Comparison of ENCODE assay signal across 20 cellular contexts in genomic region chr4:2336659-2337058, GRCh38.
DNase-seq lines count a peak whose midpoint lies in the region; ATAC-seq, FAIRE-seq and TF ChIP-seq lines count a peak whose summit lies in the region.
"Had no signal": no experiment of that assay in that cellular context is flagged by ENCODE, and none has a peak within 500 bp of the region (broad histone marks: within the 10 kb centered on the region; RNA-seq: fewer than 3 reads in every experiment).

No MANE protein-coding gene starts in this region.

- in situ Hi-C loops in HepG2 (cut with HindIII; ENCODE audit: extremely low pct_ligation_motif_present, low pct_unique_long_range_greater_than_20kb) (no loop called here), IMR-90 (cut with MboI; ENCODE audit: low sequenced_read_pairs) (no loop called here)

- H4K20me1 ChIP-seq in HepG2 (ENCODE audit: insufficient read depth, low read length) = no peaks in the 10 kb centered on the region
- no peaks in the 10 kb centered on the region for H4K20me1 ChIP-seq in IMR-90 (ENCODE audit: insufficient read depth, low read length)

- no peak overlapping the region for H2AFZ ChIP-seq in HepG2 (ENCODE audit: low read length)
- no peak overlapping the region for H2AFZ ChIP-seq in IMR-90 (replicated peaks; ENCODE audit: low read length, poor library complexity)

- H3K4me1 ChIP-seq in HepG2 (ENCODE audit: insufficient read depth, low read length) (no peaks in the 10 kb centered on the region), right lobe of liver (peaks cover 0 to 7% (median 0%) of the 10 kb centered on the region in 4 donors), IMR-90 (ENCODE audit: control insufficient read depth, insufficient read depth, low read length) (no peaks in the 10 kb centered on the region)
- H3K4me1 ChIP-seq: Caco-2 had no signal

- H3K4me2 ChIP-seq in HepG2 (ENCODE audit: low read depth, low read length) (no peak overlapping the region), IMR-90 (ENCODE audit: low read depth, low read length) (no peak overlapping the region)
- H3K4me2 ChIP-seq: KMS-11 had no signal

- DNase-seq in HepG2 (ENCODE audit: low spot score) = no peak
- no peak for DNase-seq in right lobe of liver
- DNase-seq in IMR-90 = no peak
- DNase-seq in nephron progenitor cell = no peak
- DNase-seq in activated T-helper 1 cell treated with anti-CD3 and anti-CD28 coated beads, Interleukin-12 subunit alpha, Interleukin-12 subunit beta, Interleukin-2, Interleukin-4 antibody, amounts not matched to agents 30 ng/mL and 10 ng/mL and 1 ng/mL, durations not matched to agents 14 hours and 24 hours and 36 hours (ENCODE audit: low spot score) = no peak
- DNase-seq in posterior vena cava (ENCODE audit: low spot score) = no peak
- DNase-seq: C1 segment of cervical spinal cord; Caco-2; CD4-positive, alpha-beta memory T cell; HCEC 1CT; MM.1S; NCI-H1417; NCI-H1694; NCI-H2081; NCI-H2227 treated with DMSO at 0.1 percent for 48 hours; NCI-H526 treated with DMSO at 0.1 percent for 48 hours; SHP77 treated with DMSO at 0.1 percent for 48 hours had no signal

- peaks cover 13% of the 10 kb centered on the region for H3K4me1 Mint-ChIP-seq in nephron progenitor cell
- no peaks in the 10 kb centered on the region for H3K4me1 Mint-ChIP-seq in activated T-helper 1 cell treated with anti-CD3 and anti-CD28 coated beads, Interleukin-12 subunit alpha, Interleukin-12 subunit beta, Interleukin-2, Interleukin-4 antibody, amounts not matched to agents 30 ng/mL and 10 ng/mL and 1 ng/mL, durations not matched to agents 14 hours and 24 hours and 36 hours (ENCODE audit: low read depth)
- H3K4me1 Mint-ChIP-seq: CD4-positive, alpha-beta memory T cell had no signal

- TF ChIP-seq POLR2A in HepG2 (IDR thresholded peaks at IDR 0.05; ENCODE audit: insufficient read depth in 1 of 2, low read depth in 2 of 2, low read length in 2 of 2) (no peak), right lobe of liver (IDR thresholded peaks at IDR 0.05) (no peak), IMR-90 (IDR thresholded peaks at IDR 0.05; ENCODE audit: low read depth, low read length) (no peak)

- ATAC-seq in HepG2 = no peak
- ATAC-seq in right lobe of liver = no peak
- no peak for ATAC-seq in IMR-90 (ENCODE audit: low read depth)
- ATAC-seq in HG02981 (IDR thresholded peaks at IDR 0.05; ENCODE audit: unreplicated experiment) = no peak

- TF ChIP-seq CTCF in HepG2 (CRISPR knock-in tag; IDR thresholded peaks at IDR 0.05) (no peak), right lobe of liver (IDR thresholded peaks at IDR 0.05) (no peak), IMR-90 (conservative IDR thresholded peaks at IDR 0.05; ENCODE audit: low read depth, low read length) (no peak), nephron progenitor cell (IDR thresholded peaks at IDR 0.05) (no peak)

- no peaks in the 10 kb centered on the region for H3K9me1 ChIP-seq in IMR-90 (ENCODE audit: insufficient read depth, low read length)

- H2BK5ac ChIP-seq in IMR-90 (ENCODE audit: low read depth, low read length, poor library complexity, severe bottlenecking) = no peak overlapping the region

- H2BK20ac ChIP-seq in IMR-90 (ENCODE audit: low read depth, low read length) = no peak overlapping the region

- no peaks in the 10 kb centered on the region for H3K9me3 Mint-ChIP-seq in nephron progenitor cell
- H3K9me3 Mint-ChIP-seq in activated T-helper 1 cell treated with anti-CD3 and anti-CD28 coated beads, Interleukin-12 subunit alpha, Interleukin-12 subunit beta, Interleukin-2, Interleukin-4 antibody, amounts not matched to agents 30 ng/mL and 10 ng/mL and 1 ng/mL, durations not matched to agents 14 hours and 24 hours and 36 hours = no peaks in the 10 kb centered on the region
- H3K9me3 Mint-ChIP-seq: CD4-positive, alpha-beta memory T cell had no signal

- BruUV-seq in HepG2 (replicated peaks; lab: Mats Ljungman, UMichigan) (no TSS peak), IMR-90 (replicated peaks; lab: Mats Ljungman, UMichigan) (no TSS peak)

- no peak overlapping the region for H3K4me3 Mint-ChIP-seq in nephron progenitor cell
- no peak overlapping the region for H3K4me3 Mint-ChIP-seq in activated T-helper 1 cell treated with anti-CD3 and anti-CD28 coated beads, Interleukin-12 subunit alpha, Interleukin-12 subunit beta, Interleukin-2, Interleukin-4 antibody, amounts not matched to agents 30 ng/mL and 10 ng/mL and 1 ng/mL, durations not matched to agents 14 hours and 24 hours and 36 hours
- H3K4me3 Mint-ChIP-seq: CD4-positive, alpha-beta memory T cell had no signal

- H3K36me3 ChIP-seq in HepG2 (replicated peaks in 1 of 2; ENCODE audit: control insufficient read depth in 1 of 2, insufficient read depth in 2 of 2, low read length in 2 of 2) (no peaks in the 10 kb centered on the region), right lobe of liver (no peaks in the 10 kb centered on the region), IMR-90 (ENCODE audit: control insufficient read depth, insufficient read depth, low read length) (no peaks in the 10 kb centered on the region)

- no peak overlapping the region for H2AK9ac ChIP-seq in IMR-90 (replicated peaks; ENCODE audit: low read depth, low read length, poor library complexity)

- peaks cover 5 to 12% of the 10 kb centered on the region in 2 experiments for H3K27me3 ChIP-seq in HepG2 (ENCODE audit: control insufficient read depth in 1 of 2, insufficient read depth in 2 of 2, low read length in 2 of 2)
- no peaks in the 10 kb centered on the region for H3K27me3 ChIP-seq in right lobe of liver
- peaks cover 13% of the 10 kb centered on the region for H3K27me3 ChIP-seq in IMR-90 (ENCODE audit: control insufficient read depth, insufficient read depth, low read length)

- no peak overlapping the region for H3K23ac ChIP-seq in IMR-90 (ENCODE audit: low read depth, low read length)

- TF ChIP-seq RAD21 in HepG2 (CRISPR knock-in tag; IDR thresholded peaks at IDR 0.05) (no peak), IMR-90 (IDR thresholded peaks at IDR 0.05; ENCODE audit: low read length) (no peak)

- POLR2A ChIA-PET in HepG2 (lab: Yijun Ruan, JAX) = no interaction called here
- POLR2A ChIA-PET in IMR-90 (lab: Charles Lee; ENCODE audit: unreplicated experiment) = no interaction called here

- CTCF ChIA-PET in HepG2 (lab: Yijun Ruan, JAX; ENCODE audit: low intra/inter-chr PET ratio, low total read pairs) = no interaction called here
- CTCF ChIA-PET in IMR-90 (lab: Yijun Ruan, JAX) = interaction anchor here (0.6 kb wide), 1 partner anchor 67 kb away, joined by 4 read pairs; no protein-coding TSS in a partner anchor

- no peak overlapping the region for H2BK15ac ChIP-seq in IMR-90 (ENCODE audit: low read depth, low read length)

- H3K18ac ChIP-seq in IMR-90 (ENCODE audit: low read depth, low read length) = no peak overlapping the region

- H4K8ac ChIP-seq in IMR-90 (ENCODE audit: low read depth in 2 of 2, low read length in 2 of 2) = no peak overlapping the region

- no peak for FAIRE-seq in HepG2 (lab: Jason Lieb, UNC)
- FAIRE-seq: G401.6 had no signal

- no peak overlapping the region for H4K91ac ChIP-seq in IMR-90 (ENCODE audit: insufficient read depth, low read depth, low read length)

- peaks cover 20% of the 10 kb centered on the region for H3K27me3 Mint-ChIP-seq in nephron progenitor cell (ENCODE audit: low read depth, poor library complexity)
- no peaks in the 10 kb centered on the region for H3K27me3 Mint-ChIP-seq in activated T-helper 1 cell treated with anti-CD3 and anti-CD28 coated beads, Interleukin-12 subunit alpha, Interleukin-12 subunit beta, Interleukin-2, Interleukin-4 antibody, amounts not matched to agents 30 ng/mL and 10 ng/mL and 1 ng/mL, durations not matched to agents 14 hours and 24 hours and 36 hours (ENCODE audit: insufficient read depth)
- H3K27me3 Mint-ChIP-seq: CD4-positive, alpha-beta memory T cell had no signal

- H3K9ac ChIP-seq in HepG2 (ENCODE audit: insufficient read depth, low read depth, low read length) (no peak overlapping the region), IMR-90 (ENCODE audit: low read depth, low read length) (no peak overlapping the region)
- H3K9ac ChIP-seq: KMS-11 had no signal

- intact Hi-C loops in HepG2 (cut with micrococcal nuclease; ENCODE audit: unreplicated experiment) (no loop called here), right lobe of liver (cut with DNase I) (no loop called here), IMR-90 (cut with micrococcal nuclease) (no loop called here), posterior vena cava (cut with DNase I) (no loop called here)
- intact Hi-C loops in activated T-helper 1 cell treated with anti-CD3 and anti-CD28 coated beads, Interleukin-12 subunit alpha, Interleukin-12 subunit beta, Interleukin-2, Interleukin-4 antibody, amounts not matched to agents 30 ng/mL and 10 ng/mL and 1 ng/mL, durations not matched to agents 14 hours and 24 hours and 36 hours (cut with micrococcal nuclease) = loop anchor here (10.0 kb wide), 1 partner anchor 52 kb away; no protein-coding TSS in a partner anchor

- H2AK5ac ChIP-seq in IMR-90 (ENCODE audit: low read depth, low read length) = peak overlapping the region; percentile 80

- H3K27ac Mint-ChIP-seq in nephron progenitor cell = peak overlapping the region; percentile 79
- H3K27ac Mint-ChIP-seq in activated T-helper 1 cell treated with anti-CD3 and anti-CD28 coated beads, Interleukin-12 subunit alpha, Interleukin-12 subunit beta, Interleukin-2, Interleukin-4 antibody, amounts not matched to agents 30 ng/mL and 10 ng/mL and 1 ng/mL, durations not matched to agents 14 hours and 24 hours and 36 hours = no peak overlapping the region

- no peaks in the 10 kb centered on the region for H3K79me1 ChIP-seq in IMR-90 (ENCODE audit: low read depth in 1 of 2, low read length in 2 of 2)

- no peak overlapping the region for H2BK120ac ChIP-seq in IMR-90 (ENCODE audit: low read depth, low read length)

- TF ChIP-seq EP300 in HepG2 (IDR thresholded peaks at IDR 0.05; ENCODE audit: low read depth in 2 of 2, low read length in 2 of 2) (no peak), HepG2 (CRISPR knock-in tag; IDR thresholded peaks at IDR 0.05; ENCODE audit: borderline replicate concordance) (no peak)

- H3K36me3 Mint-ChIP-seq in nephron progenitor cell (ENCODE audit: low read depth) = no peaks in the 10 kb centered on the region
- H3K36me3 Mint-ChIP-seq in activated T-helper 1 cell treated with anti-CD3 and anti-CD28 coated beads, Interleukin-12 subunit alpha, Interleukin-12 subunit beta, Interleukin-2, Interleukin-4 antibody, amounts not matched to agents 30 ng/mL and 10 ng/mL and 1 ng/mL, durations not matched to agents 14 hours and 24 hours and 36 hours (ENCODE audit: low read depth) = no peaks in the 10 kb centered on the region

- H3K4me3 ChIP-seq in HepG2 (replicated peaks in 1 of 3; ENCODE audit: insufficient read depth in 1 of 3, low read depth in 2 of 3, low read length in 3 of 3) (no peak overlapping the region), right lobe of liver (no peak overlapping the region), IMR-90 (ENCODE audit: insufficient read depth, low read depth, low read length) (no peak overlapping the region)

- H3K4ac ChIP-seq in IMR-90 (ENCODE audit: low read depth, low read length) = no peak overlapping the region

- dilution Hi-C loops in IMR-90 (cut with HindIII; ENCODE audit: low sequenced_read_pairs, unreplicated experiment) = no loop called here

- no peak overlapping the region for H3K14ac ChIP-seq in IMR-90 (replicated peaks; ENCODE audit: low read depth, low read length)

- no peak overlapping the region for H4K5ac ChIP-seq in IMR-90 (ENCODE audit: low read depth, low read length)

- H3K9me3 ChIP-seq in HepG2 (ENCODE audit: low read length) (no peaks in the 10 kb centered on the region), right lobe of liver (no peaks in the 10 kb centered on the region), IMR-90 (ENCODE audit: control insufficient read depth, insufficient read depth, low read length) (no peaks in the 10 kb centered on the region)
- H3K9me3 ChIP-seq: Caco-2 had no signal

- no peak overlapping the region for H3K27ac ChIP-seq in HepG2 (ENCODE audit: extremely low read length, insufficient read depth, low read length)
- H3K27ac ChIP-seq in right lobe of liver = no peak overlapping the region
- no peak overlapping the region for H3K27ac ChIP-seq in IMR-90 (ENCODE audit: insufficient read depth, low read length)
- H3K27ac ChIP-seq: KMS-11 had no signal

- H3K56ac ChIP-seq in IMR-90 (ENCODE audit: extremely low read depth, insufficient read depth, low read length) = no peak overlapping the region

- no peaks in the 10 kb centered on the region for H3K79me2 ChIP-seq in HepG2 (ENCODE audit: insufficient read depth, low read length)
